10 cellular contexts compared by ENCODE assay signal in the genomic region with DNA sequence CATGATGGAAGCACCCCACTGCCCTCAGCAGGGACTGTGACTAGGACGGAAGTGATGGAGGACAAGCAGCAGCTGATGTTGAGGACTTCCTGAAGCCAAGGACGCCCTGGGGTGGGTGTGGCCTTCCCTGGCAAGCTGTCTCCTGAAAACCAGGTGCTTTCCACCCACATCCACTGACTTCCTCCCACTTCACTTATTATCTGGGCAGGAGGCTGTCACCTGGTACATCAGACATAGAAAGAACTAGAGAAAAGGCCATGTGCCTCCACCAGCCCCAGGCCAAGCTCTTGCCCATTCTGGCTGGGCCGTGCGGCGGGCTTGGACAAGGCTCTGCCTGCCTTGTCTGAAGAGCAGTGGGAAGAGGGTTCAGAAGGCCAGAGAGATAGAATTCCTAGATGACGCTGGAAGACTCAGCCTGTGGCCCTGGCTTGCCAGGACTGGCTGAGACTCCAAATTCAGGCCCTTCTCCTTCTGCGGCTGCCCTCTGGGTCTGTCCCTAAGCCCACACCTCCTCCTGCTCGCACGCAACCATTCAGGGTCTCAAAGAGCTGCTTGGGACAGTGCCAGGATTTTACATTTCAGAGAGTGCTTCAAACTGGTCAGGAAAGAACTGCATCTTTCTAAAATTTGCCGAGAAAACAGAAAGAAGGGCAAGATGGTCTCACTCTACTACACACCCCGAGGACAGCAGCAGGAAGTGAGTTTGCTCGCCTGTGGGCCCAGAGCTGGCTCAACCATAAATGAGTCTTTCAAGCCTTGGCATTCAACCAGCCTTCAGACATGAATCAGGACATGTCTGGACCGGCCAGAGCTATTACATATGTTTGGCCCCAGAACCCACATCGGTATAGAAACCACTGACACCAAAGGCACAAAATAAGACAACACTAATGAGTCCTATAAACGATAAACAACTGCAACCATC. TPM values are rescaled to one million over a fixed set of nuclear protein-coding genes. Genes with fewer than 3 reads are reported as not detected.
A peak's percentile ranks its signal among the peaks of the same experiment; 100 is the strongest.
DNase-seq lines count a peak whose midpoint lies in the region; ATAC-seq and TF ChIP-seq lines count a peak whose summit lies in the region.
"Had no signal": no experiment of that assay in that cellular context is flagged by ENCODE, and none has a peak within 500 bp of the region (broad histone marks: within the 10 kb centered on the region; RNA-seq: fewer than 3 reads in every experiment).

No MANE protein-coding gene starts in this region.

- DNase-seq in activated CD8-positive, alpha-beta T cell treated with anti-CD3 and anti-CD28 coated beads for 36 hours = no peak
- no peak for DNase-seq in activated CD8-positive, alpha-beta T cell treated with anti-CD3 and anti-CD28 coated beads, Interleukin-2, amount 10 ng/mL, durations not matched to agents 7 days and 5 days
- no peak for DNase-seq in left ventricle myocardium superior
- no peak for DNase-seq in thoracic aorta (ENCODE audit: low spot score)
- DNase-seq in cerebellar nuclear complex (lab: John Stamatoyannopoulos, UW) = no peak
- DNase-seq in mesenteric fat pad (ENCODE audit: low spot score) = no peak

- 65 to 78% (median 72%) methylated on average over 15 of the region's 15 CpGs for WGBS in adipose tissue, 3 donors

- peak overlapping the region; percentile 39 for H3K27ac Mint-ChIP-seq in activated CD8-positive, alpha-beta T cell treated with anti-CD3 and anti-CD28 coated beads for 36 hours
- H3K27ac Mint-ChIP-seq in activated CD8-positive, alpha-beta T cell treated with anti-CD3 and anti-CD28 coated beads, Interleukin-2, amount 10 ng/mL, durations not matched to agents 7 days and 5 days = no peak overlapping the region
- H3K27ac Mint-ChIP-seq: activated naive CD8-positive, alpha-beta T cell had no signal

- H3K4me1 ChIP-seq in thoracic aorta (ENCODE audit: control insufficient read depth in 1 of 2, low read depth in 2 of 2) = peaks cover 23 to 44% of the 10 kb centered on the region in 2 donors

- POLR2A ChIA-PET in activated CD8-positive, alpha-beta T cell treated with anti-CD3 and anti-CD28 coated beads for 36 hours (lab: Charles Lee) = interaction anchor here (0.6 to 1.3 kb wide), 4 partner anchors 11 to 21 kb away, joined by 3 read pairs; a partner anchor contains a TSS
- POLR2A ChIA-PET in activated CD8-positive, alpha-beta T cell treated with anti-CD3 and anti-CD28 coated beads, Interleukin-2, amount 10 ng/mL, durations not matched to agents 7 days and 5 days (lab: Charles Lee) = interaction anchor here (0.5 to 1.3 kb wide), 2 partner anchors 13 to 93 kb away, joined by 3 to 6 read pairs; a partner anchor contains a TSS

- H3K36me3 ChIP-seq in thoracic aorta = peaks cover 45% of the 10 kb centered on the region

- H3K9me3 Mint-ChIP-seq in activated CD8-positive, alpha-beta T cell treated with anti-CD3 and anti-CD28 coated beads for 36 hours = no peaks in the 10 kb centered on the region
- no peaks in the 10 kb centered on the region for H3K9me3 Mint-ChIP-seq in activated CD8-positive, alpha-beta T cell treated with anti-CD3 and anti-CD28 coated beads, Interleukin-2, amount 10 ng/mL, durations not matched to agents 7 days and 5 days (ENCODE audit: insufficient read depth)

- no peaks in the 10 kb centered on the region for H3K4me1 Mint-ChIP-seq in activated CD8-positive, alpha-beta T cell treated with anti-CD3 and anti-CD28 coated beads for 36 hours (ENCODE audit: low read depth)
- H3K4me1 Mint-ChIP-seq in activated CD8-positive, alpha-beta T cell treated with anti-CD3 and anti-CD28 coated beads, Interleukin-2, amount 10 ng/mL, durations not matched to agents 7 days and 5 days (ENCODE audit: low read depth) = peaks cover 5% of the 10 kb centered on the region

- H3K4me3 ChIP-seq in thoracic aorta = no peak overlapping the region

- H3K27ac ChIP-seq in adipose tissue (ENCODE audit: low read depth, low read length) = peak overlapping the region; percentile 83
- peak overlapping the region; percentile 67 to 70 for H3K27ac ChIP-seq in thoracic aorta
- H3K27ac ChIP-seq: C4-2B had no signal

- ATAC-seq in activated CD8-positive, alpha-beta T cell treated with anti-CD3 and anti-CD28 coated beads for 36 hours = no peak
- ATAC-seq in activated CD8-positive, alpha-beta T cell treated with anti-CD3 and anti-CD28 coated beads, Interleukin-2, amount 10 ng/mL, durations not matched to agents 7 days and 5 days = no peak
- ATAC-seq in left ventricle myocardium superior (peak; percentile 49), thoracic aorta (ENCODE audit: insufficient number of reproducible peaks, low FRiP score, low read depth) (no peak), GM21367 (IDR thresholded peaks at IDR 0.05; ENCODE audit: unreplicated experiment) (no peak)

- no peaks in the 10 kb centered on the region for H3K9me3 ChIP-seq in thoracic aorta

- TF ChIP-seq CTCF in activated CD8-positive, alpha-beta T cell treated with anti-CD3 and anti-CD28 coated beads for 36 hours (IDR thresholded peaks at IDR 0.05) = no peak
- TF ChIP-seq CTCF in thoracic aorta (IDR thresholded peaks at IDR 0.05) = no peak

- CTCF ChIA-PET in activated CD8-positive, alpha-beta T cell treated with anti-CD3 and anti-CD28 coated beads for 36 hours (lab: Charles Lee) = interaction anchor here (1.0 to 1.6 kb wide), 2 partner anchors 13 to 16 kb away, joined by 3 to 8 read pairs; no protein-coding TSS in a partner anchor
- CTCF ChIA-PET in activated CD8-positive, alpha-beta T cell treated with anti-CD3 and anti-CD28 coated beads, Interleukin-2, amount 10 ng/mL, durations not matched to agents 7 days and 5 days (lab: Charles Lee) = interaction anchor here (1.2 kb wide), 1 partner anchor 17 kb away, joined by 5 read pairs; no protein-coding TSS in a partner anchor

- intact Hi-C loops in activated CD8-positive, alpha-beta T cell treated with anti-CD3 and anti-CD28 coated beads for 36 hours (cut with micrococcal nuclease) = no loop called here
- intact Hi-C loops in left ventricle myocardium superior (cut with micrococcal nuclease) = no loop called here

- no peaks in the 10 kb centered on the region for H3K27me3 Mint-ChIP-seq in activated CD8-positive, alpha-beta T cell treated with anti-CD3 and anti-CD28 coated beads for 36 hours
- H3K27me3 Mint-ChIP-seq in activated CD8-positive, alpha-beta T cell treated with anti-CD3 and anti-CD28 coated beads, Interleukin-2, amount 10 ng/mL, durations not matched to agents 7 days and 5 days (ENCODE audit: low read depth) = no peaks in the 10 kb centered on the region
- H3K27me3 Mint-ChIP-seq: activated naive CD8-positive, alpha-beta T cell had no signal

- no peak overlapping the region for H3K4me3 Mint-ChIP-seq in activated CD8-positive, alpha-beta T cell treated with anti-CD3 and anti-CD28 coated beads for 36 hours
- H3K4me3 Mint-ChIP-seq in activated CD8-positive, alpha-beta T cell treated with anti-CD3 and anti-CD28 coated beads, Interleukin-2, amount 10 ng/mL, durations not matched to agents 7 days and 5 days = no peak overlapping the region
- H3K4me3 Mint-ChIP-seq: activated naive CD8-positive, alpha-beta T cell had no signal

- H3K36me3 Mint-ChIP-seq in activated CD8-positive, alpha-beta T cell treated with anti-CD3 and anti-CD28 coated beads for 36 hours (ENCODE audit: low read depth) = peaks cover 4% of the 10 kb centered on the region
- peaks cover 31% of the 10 kb centered on the region for H3K36me3 Mint-ChIP-seq in activated CD8-positive, alpha-beta T cell treated with anti-CD3 and anti-CD28 coated beads, Interleukin-2, amount 10 ng/mL, durations not matched to agents 7 days and 5 days (ENCODE audit: low read depth)
- H3K36me3 Mint-ChIP-seq: activated naive CD8-positive, alpha-beta T cell had no signal

- no peaks in the 10 kb centered on the region for H3K27me3 ChIP-seq in thoracic aorta (replicated peaks; ENCODE audit: insufficient read depth)

RNA-seq across cellular contexts. Expression of a gene that starts 13.3 kb away (rescaled TPM):
- 10 to 100 TPM; 32.7 to 34.5 TPM for total RNA-seq in activated CD8-positive, alpha-beta T cell treated with anti-CD3 and anti-CD28 coated beads for 36 hours
- 10 to 100 TPM; 69.1 to 71.3 TPM for total RNA-seq in activated CD8-positive, alpha-beta T cell treated with anti-CD3 and anti-CD28 coated beads, Interleukin-2, amount 10 ng/mL, durations not matched to agents 7 days and 5 days
- polyA plus RNA-seq in adipose tissue = 10 to 100 TPM; 20.4 to 57.6 (median 47.7) TPM
- total RNA-seq in left ventricle myocardium superior = 65.2 TPM
- 100 to 1,000 TPM; 106 to 159 TPM for total RNA-seq in thoracic aorta
- 103 TPM for total RNA-seq in mesenteric fat pad

RNA-seq across cellular contexts. Expression of a gene that starts 13.7 kb away (rescaled TPM):
- total RNA-seq in activated CD8-positive, alpha-beta T cell treated with anti-CD3 and anti-CD28 coated beads for 36 hours = 1 to 10 TPM; 9.2 to 9.7 TPM
- total RNA-seq in activated CD8-positive, alpha-beta T cell treated with anti-CD3 and anti-CD28 coated beads, Interleukin-2, amount 10 ng/mL, durations not matched to agents 7 days and 5 days = 10 to 100 TPM; 15.8 to 16.1 TPM
- polyA plus RNA-seq in adipose tissue = 1 to 10 TPM; 4.0 to 8.0 (median 4.4) TPM
- 7.1 TPM for total RNA-seq in left ventricle myocardium superior
- 10 to 100 TPM in 1 of 2 donors, 1 to 10 TPM in 1; 5.9 to 11.9 TPM for total RNA-seq in thoracic aorta
- total RNA-seq in mesenteric fat pad = 5.8 TPM

RNA-seq across cellular contexts. Expression of a gene that starts 31.9 kb away (rescaled TPM):
- total RNA-seq in activated CD8-positive, alpha-beta T cell treated with anti-CD3 and anti-CD28 coated beads for 36 hours = not detected
- under 1 TPM in 1 of 2 experiments, not detected in 1; 0.16 TPM for total RNA-seq in activated CD8-positive, alpha-beta T cell treated with anti-CD3 and anti-CD28 coated beads, Interleukin-2, amount 10 ng/mL, durations not matched to agents 7 days and 5 days
- polyA plus RNA-seq in adipose tissue = not detected
- total RNA-seq in left ventricle myocardium superior (not detected), thoracic aorta (not detected), mesenteric fat pad (not detected)
